In genomic region chr20:58693226-58694006, GRCh38 we compare ENCODE assay signal across 8 cellular contexts. TPM values are rescaled to one million over a fixed set of nuclear protein-coding genes. Genes with fewer than 3 reads are reported as not detected.
A peak's percentile ranks its signal among the peaks of the same experiment; 100 is the strongest.
DNase-seq lines count a peak whose midpoint lies in the region; ATAC-seq and TF ChIP-seq lines count a peak whose summit lies in the region.

No MANE protein-coding gene starts in this region.

- TF ChIP-seq POLR2A in prostate gland (IDR thresholded peaks at IDR 0.05), result no peak

- peak overlapping the region; percentile 50 to 60 for H3K27ac ChIP-seq in prostate gland

- intact Hi-C loops in activated CD4-positive, alpha-beta memory T cell treated with anti-CD3 and anti-CD28 coated beads for 36 hours (cut with micrococcal nuclease), result loop anchor here (1.0 kb wide), 1 partner anchor 41 kb away; no protein-coding TSS in a partner anchor
- intact Hi-C loops in prostate gland (cut with DNase I), result loop anchor here (2.0 to 10.0 kb wide), 3 partner anchors 43 to 459 kb away; partner anchors contain the start of gene STX16

- H3K27me3 ChIP-seq in prostate gland (replicated peaks; ENCODE audit: insufficient read depth), result no peaks in the 10 kb centered on the region

- peaks cover 8% of the 10 kb centered on the region for H3K4me1 ChIP-seq in prostate gland (replicated peaks)

- H3K36me3 ChIP-seq in prostate gland, result peaks cover 0 to 4% of the 10 kb centered on the region in 2 donors

- H3K4me3 ChIP-seq in fibroblast of the aortic adventitia (ENCODE audit: low read depth, low read length) (peak overlapping the region; percentile 65), prostate gland (peak overlapping the region; percentile 39 to 41)

- peaks cover 16% of the 10 kb centered on the region for H3K4me1 Mint-ChIP-seq in activated CD4-positive, alpha-beta memory T cell treated with anti-CD3 and anti-CD28 coated beads for 36 hours (ENCODE audit: low read depth)

- TF ChIP-seq CTCF in fibroblast of the aortic adventitia (IDR thresholded peaks at IDR 0.05; ENCODE audit: insufficient read depth, low read length) (no peak), prostate gland (IDR thresholded peaks at IDR 0.05) (no peak)

- CTCF ChIA-PET in activated CD4-positive, alpha-beta memory T cell treated with anti-CD3 and anti-CD28 coated beads for 36 hours (lab: Charles Lee), result interaction anchor here (0.7 to 3.3 kb wide), 3 partner anchors 11 to 158 kb away, joined by 3 to 15 read pairs (median 4); partner anchors contain the start of gene STX16

- H3K4me3 Mint-ChIP-seq in activated CD4-positive, alpha-beta memory T cell treated with anti-CD3 and anti-CD28 coated beads for 36 hours, result peak overlapping the region; percentile 67

- no peaks in the 10 kb centered on the region for H3K9me3 Mint-ChIP-seq in activated CD4-positive, alpha-beta memory T cell treated with anti-CD3 and anti-CD28 coated beads for 36 hours

- peak; percentile 19 for ATAC-seq in HG03095 (IDR thresholded peaks at IDR 0.05; ENCODE audit: unreplicated experiment)

- no peak overlapping the region for H3K27ac Mint-ChIP-seq in activated CD4-positive, alpha-beta memory T cell treated with anti-CD3 and anti-CD28 coated beads for 36 hours

- POLR2A ChIA-PET in activated CD4-positive, alpha-beta memory T cell treated with anti-CD3 and anti-CD28 coated beads for 36 hours (lab: Charles Lee), result interaction anchor here (0.6 to 1.8 kb wide), 2 partner anchors 42 to 338 kb away, joined by 4 to 21 read pairs; partner anchors contain the start of gene STX16

- peaks cover 6% of the 10 kb centered on the region for H3K36me3 Mint-ChIP-seq in activated CD4-positive, alpha-beta memory T cell treated with anti-CD3 and anti-CD28 coated beads for 36 hours

- WGBS in prostate gland, result 38% methylated on average over 37 of the region's 51 CpGs

- DNase-seq in NCI-H1092 treated with DMSO at 0.1 percent for 48 hours (lab: John Stamatoyannopoulos, UW), result peak; percentile 26
- no peak for DNase-seq in NCI-H1092 (lab: John Stamatoyannopoulos, UW)
- peak; percentile 26 for DNase-seq in activated CD4-positive, alpha-beta memory T cell treated with anti-CD3 and anti-CD28 coated beads for 36 hours
- no peak for DNase-seq in fibroblast of the aortic adventitia (ENCODE audit: low read depth)
- no peak for DNase-seq in prostate gland (ENCODE audit: low spot score)
- DNase-seq in GF-D8 (lab: John Stamatoyannopoulos, UW), result no peak
- no peak for DNase-seq in NCI-H2196 (lab: John Stamatoyannopoulos, UW; ENCODE audit: unreplicated experiment)

- H3K27me3 Mint-ChIP-seq in activated CD4-positive, alpha-beta memory T cell treated with anti-CD3 and anti-CD28 coated beads for 36 hours, result no peaks in the 10 kb centered on the region

- H3K9me3 ChIP-seq in prostate gland, result no peaks in the 10 kb centered on the region

RNA-seq across cellular contexts. Expression of gene NPEPL1, which starts 0.8 kb away (rescaled TPM):
- 10 to 100 TPM; 17.8 to 18.8 TPM for total RNA-seq in activated CD4-positive, alpha-beta memory T cell treated with anti-CD3 and anti-CD28 coated beads for 36 hours
- total RNA-seq in fibroblast of the aortic adventitia (ENCODE audit: low replicate concordance), result 24.5 and 33.1 TPM in 2 replicates
- total RNA-seq in prostate gland, result 10 to 100 TPM; 25.7 to 63.1 TPM

RNA-seq across cellular contexts. Expression of gene STX16, which starts 42.3 kb away (rescaled TPM):
- total RNA-seq in activated CD4-positive, alpha-beta memory T cell treated with anti-CD3 and anti-CD28 coated beads for 36 hours, result 100 to 1,000 TPM in 1 of 2 experiments, 10 to 100 TPM in 1; 88.7 to 104 TPM
- total RNA-seq in fibroblast of the aortic adventitia (ENCODE audit: low replicate concordance) (25.5 and 26.5 TPM in 2 replicates), prostate gland (100 to 1,000 TPM in 1 of 2 donors, 10 to 100 TPM in 1; 34.3 to 115 TPM)

Comparison
In these comparisons a context has a peak if more than half of its experiments do, and no peak if none do; other contexts are left out.
1. DNase-seq: peak in NCI-H1092 treated with DMSO at 0.1 percent for 48 hours (single experiment) and activated CD4-positive, alpha-beta memory T cell treated with anti-CD3 and anti-CD28 coated beads for 36 hours (single experiment); none in NCI-H1092 (single experiment), fibroblast of the aortic adventitia (single experiment), prostate gland (single experiment), GF-D8 (single experiment) and NCI-H2196 (single experiment).